In genomic region chr15:32716216-32716959, GRCh38 we compare ENCODE assay signal across 16 cellular contexts. TPM values are rescaled to one million over a fixed set of nuclear protein-coding genes. Genes with fewer than 3 reads are reported as not detected.
DNase-seq lines count a peak whose midpoint lies in the region; ATAC-seq and TF ChIP-seq lines count a peak whose summit lies in the region.
"Had no signal": no experiment of that assay in that cellular context is flagged by ENCODE, and none has a peak within 500 bp of the region (broad histone marks: within the 10 kb centered on the region; RNA-seq: fewer than 3 reads in every experiment).

No MANE protein-coding gene starts in this region.

- no peaks in the 10 kb centered on the region for H3K36me3 ChIP-seq in ES-I3 (ENCODE audit: insufficient read depth, low read length)
- no peaks in the 10 kb centered on the region for H3K36me3 ChIP-seq in OCI-LY7 (ENCODE audit: insufficient read depth, low read length)
- H3K36me3 ChIP-seq: neutrophil had no signal

- peak overlapping the region; percentile 80; the same call in 1 of the 2 replicates for H3K9ac ChIP-seq in ES-I3 (ENCODE audit: low read depth, low read length)

- no peak overlapping the region for H3K4me3 ChIP-seq in OCI-LY7 (ENCODE audit: low read depth, low read length, poor library complexity, severe bottlenecking)

- no peak for DNase-seq in OCI-LY7 (ENCODE audit: low spot score)
- peak; percentile 42 for DNase-seq in globus pallidus (ENCODE audit: low spot score)
- peak; percentile 21 for DNase-seq in putamen (ENCODE audit: low spot score)
- no peak for DNase-seq in NCI-H82 treated with DMSO at 0.1 percent for 48 hours (lab: John Stamatoyannopoulos, UW; ENCODE audit: unreplicated experiment)
- no peak for DNase-seq in NCI-H2171 (lab: John Stamatoyannopoulos, UW)
- no peak for DNase-seq in stimulated activated CD4-positive, alpha-beta T cell treated with anti-CD3 and anti-CD28 coated beads, Interleukin-2, amount 100 ng/mL, for 48 hours
- DNase-seq: activated CD4-positive, alpha-beta T cell treated with anti-CD3 and anti-CD28 coated beads, Interleukin-2, amount 10 ng/mL, durations not matched to agents 7 days and 5 days; activated naive CD4-positive, alpha-beta T cell; kidney glomerular epithelial cell; NCI-H1436; NCI-H774; SK-N-SH; stimulated activated CD4-positive, alpha-beta T cell treated with anti-CD3 and anti-CD28 coated beads, Interleukin-4, amount 100 ng/mL, for 24 hours had no signal

- no peaks in the 10 kb centered on the region for H3K9me2 ChIP-seq in OCI-LY7 (ENCODE audit: insufficient read depth, low read length)
- H3K9me2 ChIP-seq: SK-N-SH had no signal

- CTCF ChIA-PET in OCI-LY7 (lab: Charles Lee; ENCODE audit: unreplicated experiment): no interaction called here

- ATAC-seq in HG03354 (IDR thresholded peaks at IDR 0.05; ENCODE audit: poor library complexity, severe bottlenecking, unreplicated experiment): no peak

- POLR2A ChIA-PET in OCI-LY7 (lab: Charles Lee): interaction anchor here (0.8 kb wide), 1 partner anchor 11 kb away, joined by 4 read pairs; no protein-coding TSS in a partner anchor

- BruUV-seq in OCI-LY7 (replicated peaks; lab: Mats Ljungman, UMichigan): no TSS peak

- no peaks in the 10 kb centered on the region for H4K20me1 ChIP-seq in OCI-LY7 (ENCODE audit: insufficient read depth, low read length)

- H3K79me2 ChIP-seq in OCI-LY7 (ENCODE audit: insufficient read depth, low read depth, low read length): no peaks in the 10 kb centered on the region

- peak overlapping the region; percentile 18; the same call in 1 of the 2 replicates for H2AFZ ChIP-seq in OCI-LY7 (ENCODE audit: low read length)

- H3K9me3 ChIP-seq in ES-I3 (ENCODE audit: control insufficient read depth, insufficient read depth, low read length) (no peaks in the 10 kb centered on the region), OCI-LY7 (ENCODE audit: low read length) (no peaks in the 10 kb centered on the region)
- H3K9me3 ChIP-seq: neutrophil, SK-N-SH had no signal

- H3K4me2 ChIP-seq in OCI-LY7 (ENCODE audit: low read length): no peak overlapping the region

- intact Hi-C loops in OCI-LY7 (cut with micrococcal nuclease; ENCODE audit: unreplicated experiment): no loop called here

- no peak for TF ChIP-seq CTCF in OCI-LY7 (conservative IDR thresholded peaks at IDR 0.05; ENCODE audit: low read length)

- no peak overlapping the region for H3K27ac ChIP-seq in OCI-LY7 (ENCODE audit: low read depth, low read length, poor library complexity, severe bottlenecking)
- H3K27ac ChIP-seq: neutrophil had no signal

- peaks cover 8% of the 10 kb centered on the region for H3K4me1 ChIP-seq in ES-I3 (ENCODE audit: insufficient read depth, low read length)
- no peaks in the 10 kb centered on the region for H3K4me1 ChIP-seq in OCI-LY7 (ENCODE audit: insufficient read depth, low read length, poor library complexity, severe bottlenecking)

RNA-seq across cellular contexts. Expression of gene GREM1, which starts 1.4 kb away (rescaled TPM):
- not detected in 2 replicates for total RNA-seq in OCI-LY7 (2014; rRNA removed; shearing (Covaris generic))
- not detected in 2 replicates for total RNA-seq in OCI-LY7 (2022)
- total RNA-seq: activated CD4-positive, alpha-beta T cell treated with anti-CD3 and anti-CD28 coated beads, Interleukin-2, amount 10 ng/mL, durations not matched to agents 7 days and 5 days had no signal

Comparison
In these comparisons a context has a peak if more than half of its experiments do, and no peak if none do; other contexts are left out.
1. DNase-seq: peak in globus pallidus (single experiment) and putamen (single experiment); none in OCI-LY7 (single experiment), NCI-H82 treated with DMSO at 0.1 percent for 48 hours (single experiment), NCI-H2171 (single experiment) and stimulated activated CD4-positive, alpha-beta T cell treated with anti-CD3 and anti-CD28 coated beads, Interleukin-2, amount 100 ng/mL, for 48 hours (0 of 2).